In the genomic region with DNA sequence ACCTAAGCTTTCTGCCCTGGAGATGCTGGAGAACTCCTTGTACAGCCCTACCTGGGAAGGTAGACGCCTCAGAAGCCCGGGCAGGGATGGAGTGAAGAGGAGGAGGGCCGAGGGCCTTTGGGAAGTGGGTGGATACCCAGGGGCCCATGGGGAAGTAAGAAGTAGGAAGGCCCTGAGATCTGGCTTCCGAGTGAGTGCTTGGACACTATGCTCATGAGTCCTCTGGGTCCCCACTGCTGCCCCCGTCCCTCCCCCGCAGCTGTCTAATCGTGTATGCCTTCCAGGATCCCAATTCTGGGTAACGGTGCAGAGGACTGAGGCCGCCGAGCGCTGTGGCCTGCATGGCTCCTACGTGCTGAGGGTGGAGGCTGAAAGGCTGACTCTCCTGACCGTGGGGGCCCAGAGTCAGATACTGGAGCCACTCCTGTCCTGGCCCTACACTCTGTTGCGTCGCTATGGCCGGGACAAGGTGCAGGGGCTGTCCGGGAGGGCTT, we compare ENCODE assay signal across 1 cellular context.
TF ChIP-seq lines count a peak whose summit lies in the region.

No MANE protein-coding gene starts in this region.

TF ChIP-seq in K562, 482 proteins besides CTCF, POLR2A, EP300 and RAD21:
- no peak for TF ChIP-seq ZBTB7A (IDR thresholded peaks at IDR 0.05; ENCODE audit: borderline replicate concordance, control insufficient read depth, low read depth, low read length)
- TF ChIP-seq, protein P1, sequence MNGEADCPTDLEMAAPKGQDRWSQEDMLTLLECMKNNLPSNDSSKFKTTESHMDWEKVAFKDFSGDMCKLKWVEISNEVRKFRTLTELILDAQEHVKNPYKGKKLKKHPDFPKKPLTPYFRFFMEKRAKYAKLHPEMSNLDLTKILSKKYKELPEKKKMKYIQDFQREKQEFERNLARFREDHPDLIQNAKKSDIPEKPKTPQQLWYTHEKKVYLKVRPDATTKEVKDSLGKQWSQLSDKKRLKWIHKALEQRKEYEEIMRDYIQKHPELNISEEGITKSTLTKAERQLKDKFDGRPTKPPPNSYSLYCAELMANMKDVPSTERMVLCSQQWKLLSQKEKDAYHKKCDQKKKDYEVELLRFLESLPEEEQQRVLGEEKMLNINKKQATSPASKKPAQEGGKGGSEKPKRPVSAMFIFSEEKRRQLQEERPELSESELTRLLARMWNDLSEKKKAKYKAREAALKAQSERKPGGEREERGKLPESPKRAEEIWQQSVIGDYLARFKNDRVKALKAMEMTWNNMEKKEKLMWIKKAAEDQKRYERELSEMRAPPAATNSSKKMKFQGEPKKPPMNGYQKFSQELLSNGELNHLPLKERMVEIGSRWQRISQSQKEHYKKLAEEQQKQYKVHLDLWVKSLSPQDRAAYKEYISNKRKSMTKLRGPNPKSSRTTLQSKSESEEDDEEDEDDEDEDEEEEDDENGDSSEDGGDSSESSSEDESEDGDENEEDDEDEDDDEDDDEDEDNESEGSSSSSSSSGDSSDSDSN (IDR thresholded peaks at IDR 0.05; ENCODE audit: borderline replicate concordance in 1 of 2, low read depth in 2 of 2, low read length in 2 of 2) = no peak
- TF ChIP-seq, protein P2, sequence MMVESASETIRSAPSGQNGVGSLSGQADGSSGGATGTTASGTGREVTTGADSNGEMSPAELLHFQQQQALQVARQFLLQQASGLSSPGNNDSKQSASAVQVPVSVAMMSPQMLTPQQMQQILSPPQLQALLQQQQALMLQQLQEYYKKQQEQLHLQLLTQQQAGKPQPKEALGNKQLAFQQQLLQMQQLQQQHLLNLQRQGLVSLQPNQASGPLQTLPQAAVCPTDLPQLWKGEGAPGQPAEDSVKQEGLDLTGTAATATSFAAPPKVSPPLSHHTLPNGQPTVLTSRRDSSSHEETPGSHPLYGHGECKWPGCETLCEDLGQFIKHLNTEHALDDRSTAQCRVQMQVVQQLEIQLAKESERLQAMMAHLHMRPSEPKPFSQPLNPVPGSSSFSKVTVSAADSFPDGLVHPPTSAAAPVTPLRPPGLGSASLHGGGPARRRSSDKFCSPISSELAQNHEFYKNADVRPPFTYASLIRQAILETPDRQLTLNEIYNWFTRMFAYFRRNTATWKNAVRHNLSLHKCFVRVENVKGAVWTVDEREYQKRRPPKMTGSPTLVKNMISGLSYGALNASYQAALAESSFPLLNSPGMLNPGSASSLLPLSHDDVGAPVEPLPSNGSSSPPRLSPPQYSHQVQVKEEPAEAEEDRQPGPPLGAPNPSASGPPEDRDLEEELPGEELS (CRISPR knock-in tag; IDR thresholded peaks at IDR 0.05; ENCODE audit: borderline replicate concordance) = 0 out of 2 replicates have a peak, but pooled peaks have one; percentile 3
- no peak for TF ChIP-seq MIER1 (IDR thresholded peaks at IDR 0.05; ENCODE audit: low read depth)
- no peak for TF ChIP-seq ATF1 (CRISPR knock-in tag; IDR thresholded peaks at IDR 0.05)
- TF ChIP-seq ATF1 (tag; IDR thresholded peaks at IDR 0.05) = no peak
- no peak for TF ChIP-seq NRF1 (conservative IDR thresholded peaks at IDR 0.05 in 1 of 2, IDR thresholded peaks at IDR 0.05 in 1 of 2)
- TF ChIP-seq, protein P3, sequence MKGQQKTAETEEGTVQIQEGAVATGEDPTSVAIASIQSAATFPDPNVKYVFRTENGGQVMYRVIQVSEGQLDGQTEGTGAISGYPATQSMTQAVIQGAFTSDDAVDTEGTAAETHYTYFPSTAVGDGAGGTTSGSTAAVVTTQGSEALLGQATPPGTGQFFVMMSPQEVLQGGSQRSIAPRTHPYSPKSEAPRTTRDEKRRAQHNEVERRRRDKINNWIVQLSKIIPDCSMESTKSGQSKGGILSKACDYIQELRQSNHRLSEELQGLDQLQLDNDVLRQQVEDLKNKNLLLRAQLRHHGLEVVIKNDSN (CRISPR knock-in tag; IDR thresholded peaks at IDR 0.05) = no peak
- no peak for TF ChIP-seq ZNF699 (CRISPR knock-in tag; IDR thresholded peaks at IDR 0.05; ENCODE audit: insufficient replicate concordance)
- TF ChIP-seq FOXP1 (CRISPR knock-in tag; IDR thresholded peaks at IDR 0.05) = no peak
- TF ChIP-seq MCM2 (IDR thresholded peaks at IDR 0.05; ENCODE audit: low read depth) = no peak
- no peak for TF ChIP-seq ZNF324 (CRISPR knock-in tag; IDR thresholded peaks at IDR 0.05)
- 0 out of 2 replicates have a peak, but pooled peaks have one; percentile 10 for TF ChIP-seq EGR1 (conservative IDR thresholded peaks at IDR 0.05)
- TF ChIP-seq CBFA2T3 (IDR thresholded peaks at IDR 0.05) = no peak
- TF ChIP-seq, protein P4, sequence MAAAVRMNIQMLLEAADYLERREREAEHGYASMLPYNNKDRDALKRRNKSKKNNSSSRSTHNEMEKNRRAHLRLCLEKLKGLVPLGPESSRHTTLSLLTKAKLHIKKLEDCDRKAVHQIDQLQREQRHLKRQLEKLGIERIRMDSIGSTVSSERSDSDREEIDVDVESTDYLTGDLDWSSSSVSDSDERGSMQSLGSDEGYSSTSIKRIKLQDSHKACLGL (CRISPR knock-in tag; IDR thresholded peaks at IDR 0.05; ENCODE audit: borderline replicate concordance, poor library complexity, severe bottlenecking) = no peak
- TF ChIP-seq STAG1 (CRISPR knock-in tag; IDR thresholded peaks at IDR 0.05; ENCODE audit: borderline replicate concordance) = no peak
TF ChIP-seq in K562: peak in this region for 2.
